Comparison of ENCODE assay signal across 10 cellular contexts in genomic region chr15:99076109-99076508, GRCh38. TPM values are rescaled to one million over a fixed set of nuclear protein-coding genes. Genes with fewer than 3 reads are reported as not detected.
DNase-seq lines count a peak whose midpoint lies in the region; ATAC-seq and TF ChIP-seq lines count a peak whose summit lies in the region.
"Had no signal": no experiment of that assay in that cellular context is flagged by ENCODE, and none has a peak within 500 bp of the region (broad histone marks: within the 10 kb centered on the region; RNA-seq: fewer than 3 reads in every experiment).

No MANE protein-coding gene starts in this region.

- no peak for TF ChIP-seq POLR2A in adrenal gland (IDR thresholded peaks at IDR 0.05)

- no peak for ATAC-seq in central memory CD8-positive, alpha-beta T cell (replicated peaks; ENCODE audit: extremely low read depth, poor library complexity, severe bottlenecking)
- peak; percentile 15 for ATAC-seq in thoracic aorta (ENCODE audit: insufficient number of reproducible peaks, low FRiP score, low read depth)

- H3K36me3 ChIP-seq in left ventricle myocardium inferior (no peaks in the 10 kb centered on the region), thoracic aorta (no peaks in the 10 kb centered on the region), adrenal gland (replicated peaks in 1 of 2) (no peaks in the 10 kb centered on the region)

- H3K27me3 Mint-ChIP-seq in central memory CD8-positive, alpha-beta T cell, result peaks cover 23% of the 10 kb centered on the region

- H3K27me3 ChIP-seq in left ventricle myocardium inferior (ENCODE audit: low read depth) (no peaks in the 10 kb centered on the region), thoracic aorta (replicated peaks; ENCODE audit: insufficient read depth) (no peaks in the 10 kb centered on the region), adrenal gland (no peaks in the 10 kb centered on the region)

- H3K4me3 Mint-ChIP-seq in central memory CD8-positive, alpha-beta T cell, result peak overlapping the region; percentile 67
- H3K4me3 Mint-ChIP-seq: endodermal cell had no signal

- intact Hi-C loops in left ventricle myocardium inferior (cut with micrococcal nuclease), result loop anchor here (5.0 to 10.0 kb wide), 2 partner anchors 559 to 631 kb away; no protein-coding TSS in a partner anchor
- intact Hi-C loops in cardiac septum (cut with DNase I), result loop anchor here (2.0 to 5.0 kb wide), 4 partner anchors 294 to 634 kb away; no protein-coding TSS in a partner anchor
- intact Hi-C loops in adrenal gland (cut with DNase I), result loop anchor here in 1 of 2 donors (5.0 kb wide), 1 partner anchor 634 kb away; no protein-coding TSS in a partner anchor

- WGBS in adrenal gland, 4 donors, result 79 to 87% (median 81%) methylated on average over 2 of the region's 2 CpGs

- no peaks in the 10 kb centered on the region for H3K9me3 ChIP-seq in left ventricle myocardium inferior (replicated peaks)
- no peaks in the 10 kb centered on the region for H3K9me3 ChIP-seq in thoracic aorta
- H3K9me3 ChIP-seq in adrenal gland (replicated peaks in 1 of 3), result no peaks in the 10 kb centered on the region

- no peaks in the 10 kb centered on the region for H3K36me3 Mint-ChIP-seq in central memory CD8-positive, alpha-beta T cell (ENCODE audit: insufficient read depth)
- H3K36me3 Mint-ChIP-seq: CD14-positive monocyte had no signal

- H3K4me1 ChIP-seq in left ventricle myocardium inferior (no peaks in the 10 kb centered on the region), thoracic aorta (ENCODE audit: control insufficient read depth in 1 of 2, low read depth in 2 of 2) (no peaks in the 10 kb centered on the region), adrenal gland (replicated peaks in 1 of 2) (no peaks in the 10 kb centered on the region)

- peak overlapping the region; percentile 57 for H3K4me3 ChIP-seq in left ventricle myocardium inferior
- H3K4me3 ChIP-seq in Jurkat, Clone E6-1 (ENCODE audit: low read length), result peak overlapping the region; percentile 68
- H3K4me3 ChIP-seq in thoracic aorta, result peak overlapping the region; percentile 63
- peak overlapping the region in 1 of 4 donors; percentile 16 for H3K4me3 ChIP-seq in adrenal gland

- peaks cover 5% of the 10 kb centered on the region for H3K4me1 Mint-ChIP-seq in central memory CD8-positive, alpha-beta T cell

- DNase-seq in left ventricle myocardium inferior (no peak), cardiac septum (ENCODE audit: low spot score) (no peak), thoracic aorta (ENCODE audit: low spot score) (no peak), hepatic stellate cell (ENCODE audit: low spot score) (no peak), adrenal gland (no peak)
- DNase-seq in Jurkat, Clone E6-1 (ENCODE audit: low read depth, low spot score), result no peak
- no peak for DNase-seq in central memory CD8-positive, alpha-beta T cell (ENCODE audit: low spot score in 2 of 2)
- DNase-seq in activated CD4-positive, CD25-positive, alpha-beta regulatory T cell (lab: John Stamatoyannopoulos, UW), result no peak

- no peak overlapping the region for H3K27ac ChIP-seq in left ventricle myocardium inferior (replicated peaks)
- no peak overlapping the region for H3K27ac ChIP-seq in thoracic aorta
- no peak overlapping the region for H3K27ac ChIP-seq in adrenal gland

- H3K27ac Mint-ChIP-seq in central memory CD8-positive, alpha-beta T cell (ENCODE audit: low read depth), result peak overlapping the region; percentile 16

- H3K9me3 Mint-ChIP-seq in central memory CD8-positive, alpha-beta T cell, result no peaks in the 10 kb centered on the region
- H3K9me3 Mint-ChIP-seq: CD14-positive monocyte had no signal

- TF ChIP-seq CTCF in left ventricle myocardium inferior (IDR thresholded peaks at IDR 0.05; ENCODE audit: borderline replicate concordance), result no peak
- no peak for TF ChIP-seq CTCF in thoracic aorta (IDR thresholded peaks at IDR 0.05)
- no peak for TF ChIP-seq CTCF in adrenal gland (IDR thresholded peaks at IDR 0.05)

RNA-seq across cellular contexts. Expression of gene SYNM, which starts 28.8 kb away (rescaled TPM):
- total RNA-seq in left ventricle myocardium inferior (378 TPM), cardiac septum (395 TPM), thoracic aorta (100 to 1,000 TPM in 1 of 2 donors, 10 to 100 TPM in 1; 60.9 to 102 TPM), adrenal gland (10 to 100 TPM; 23.6 to 44.6 (median 38.3) TPM)
- polyA plus RNA-seq in Jurkat, Clone E6-1 (2012; ENCODE audit: insufficient read depth, insufficient read length), result not detected
- polyA plus RNA-seq in adrenal gland, result 10 to 100 TPM; 11.1 to 25.0 (median 22.0) TPM
